ENCODE assay signal across 23 cellular contexts in the genomic region with DNA sequence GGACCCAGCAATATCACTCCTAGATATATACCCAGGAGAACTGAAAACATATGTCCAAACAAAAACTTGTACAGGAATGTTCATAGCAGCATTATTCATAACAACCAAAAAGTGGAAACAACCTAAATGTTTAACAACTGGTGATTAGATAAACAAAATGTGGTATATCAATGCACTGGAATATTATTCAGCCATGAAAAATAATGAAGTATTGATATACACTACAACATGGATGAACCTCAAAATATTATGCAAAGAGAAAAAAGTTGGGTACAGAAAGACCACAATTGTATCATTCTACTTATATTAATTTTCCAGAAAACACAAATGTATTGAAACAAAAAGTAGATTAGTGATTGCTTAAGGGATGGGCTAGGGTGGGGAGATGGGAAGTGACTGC.
DNase-seq lines count a peak whose midpoint lies in the region; ATAC-seq, FAIRE-seq and TF ChIP-seq lines count a peak whose summit lies in the region.
"Had no signal": no experiment of that assay in that cellular context is flagged by ENCODE, and none has a peak within 500 bp of the region (broad histone marks: within the 10 kb centered on the region; RNA-seq: fewer than 3 reads in every experiment).

No MANE protein-coding gene starts in this region.

- DNase-seq in HepG2 (ENCODE audit: low spot score), result no peak
- DNase-seq in right lobe of liver, result no peak
- DNase-seq in WTC11 (ENCODE audit: low spot score), result no peak
- DNase-seq in H1 (ENCODE audit: low read depth in 1 of 2, low spot score in 2 of 2), result no peak
- DNase-seq in D721Med (ENCODE audit: insufficient read length, low spot score), result no peak
- no peak for DNase-seq in chondrocyte (ENCODE audit: low spot score)
- DNase-seq: 8988T; ACHN; BE2C; C1 segment of cervical spinal cord; CD4-positive, alpha-beta memory T cell; CD4-positive, CD25-positive, alpha-beta regulatory T cell; CD8-positive, alpha-beta memory T cell; COR-L47; DMS79 treated with DMSO at 0.1 percent for 48 hours; GF-D8 had no signal

- H2AFZ ChIP-seq in HepG2 (ENCODE audit: low read length) (no peak overlapping the region), H1 (ENCODE audit: low read length) (no peak overlapping the region)

- TF ChIP-seq CTCF in HepG2 (CRISPR knock-in tag; IDR thresholded peaks at IDR 0.05) (no peak), right lobe of liver (IDR thresholded peaks at IDR 0.05) (no peak), WTC11 (IDR thresholded peaks at IDR 0.05) (no peak), H1 (IDR thresholded peaks at IDR 0.05; ENCODE audit: control extremely low read depth in 1 of 3, insufficient read depth in 1 of 3, low read depth in 1 of 3, low read length in 3 of 3) (no peak), D721Med (IDR thresholded peaks at IDR 0.05; ENCODE audit: insufficient read depth, missing control alignments) (no peak), chondrocyte (IDR thresholded peaks at IDR 0.05) (no peak)

- H3K4me2 ChIP-seq in HepG2 (ENCODE audit: low read depth, low read length) (no peak overlapping the region), H1 (ENCODE audit: insufficient read depth in 1 of 2, low read depth in 2 of 2, low read length in 2 of 2) (no peak overlapping the region)
- H3K4me2 ChIP-seq: BLaER1 had no signal

- no peak overlapping the region for H3K56ac ChIP-seq in H1 (replicated peaks; ENCODE audit: insufficient read length, low read depth, low read length)

- no peak overlapping the region for H2BK15ac ChIP-seq in H1 (ENCODE audit: low read length)

- BruUV-seq in HepG2 (replicated peaks; lab: Mats Ljungman, UMichigan), result no TSS peak

- 0 out of 2 replicates have a peak, but pooled peaks cover 4% of the 10 kb centered on the region for H3K27me3 Mint-ChIP-seq in WTC11 (ENCODE audit: low read depth)
- H3K27me3 Mint-ChIP-seq in chondrocyte (ENCODE audit: low read depth), result peaks cover 6% of the 10 kb centered on the region
- H3K27me3 Mint-ChIP-seq: CD4-positive, alpha-beta memory T cell; CD4-positive, CD25-positive, alpha-beta regulatory T cell had no signal

- no peaks in the 10 kb centered on the region for H3K4me1 ChIP-seq in HepG2 (ENCODE audit: insufficient read depth, low read length)
- no peaks in the 10 kb centered on the region for H3K4me1 ChIP-seq in right lobe of liver
- peaks cover 3 to 24% (median 18%) of the 10 kb centered on the region in 4 experiments; a peak in 6 of 7 replicates for H3K4me1 ChIP-seq in H1 (replicated peaks in 1 of 4; ENCODE audit: control insufficient read depth in 3 of 4, insufficient read depth in 4 of 4, low read length in 3 of 4)
- H3K4me1 ChIP-seq: BE2C, BLaER1 had no signal

- POLR2A ChIA-PET in HepG2 (lab: Yijun Ruan, JAX), result no interaction called here
- POLR2A ChIA-PET in WTC11 (lab: Charles Lee), result no interaction called here
- POLR2A ChIA-PET in H1 (lab: Charles Lee; ENCODE audit: partially characterized antibody), result no interaction called here

- no peak for FAIRE-seq in HepG2 (lab: Jason Lieb, UNC)
- FAIRE-seq in H1 (lab: Jason Lieb, UNC), result no peak
- no peak for FAIRE-seq in D721Med (lab: Jason Lieb, UNC)
- FAIRE-seq: A204.1, G401.6, GM12891, GM19239 had no signal

- H4K8ac ChIP-seq in H1 (ENCODE audit: extremely low read depth, insufficient read depth, low read length), result no peak overlapping the region

- H4K20me1 ChIP-seq in HepG2 (ENCODE audit: insufficient read depth, low read length) (no peaks in the 10 kb centered on the region), H1 (replicated peaks in 1 of 2; ENCODE audit: control insufficient read depth in 1 of 2, insufficient read depth in 2 of 2, low read length in 2 of 2) (no peaks in the 10 kb centered on the region)
- H4K20me1 ChIP-seq: BLaER1 had no signal

- H3K9ac ChIP-seq in HepG2 (ENCODE audit: insufficient read depth, low read depth, low read length) (no peak overlapping the region), H1 (replicated peaks in 1 of 4; ENCODE audit: extremely low read depth in 1 of 4, low read depth in 3 of 4, low read length in 3 of 4) (no peak overlapping the region)
- H3K9ac ChIP-seq: BLaER1 had no signal

- no peak overlapping the region for H2AK5ac ChIP-seq in H1 (ENCODE audit: low read depth, low read length)

- CTCF ChIA-PET in HepG2 (lab: Yijun Ruan, JAX; ENCODE audit: low intra/inter-chr PET ratio, low total read pairs) (no interaction called here), WTC11 (lab: Charles Lee) (no interaction called here), H1 (lab: Charles Lee; ENCODE audit: partially characterized antibody) (no interaction called here)

- H3K4me3 Mint-ChIP-seq in WTC11 (no peak overlapping the region), chondrocyte (ENCODE audit: unreplicated experiment) (no peak overlapping the region)
- H3K4me3 Mint-ChIP-seq: CD14-positive monocyte; CD4-positive, alpha-beta memory T cell; CD4-positive, CD25-positive, alpha-beta regulatory T cell; CD8-positive, alpha-beta memory T cell had no signal

- peaks cover 61% of the 10 kb centered on the region for H3K4me1 Mint-ChIP-seq in WTC11
- H3K4me1 Mint-ChIP-seq in chondrocyte (ENCODE audit: low read depth), result no peaks in the 10 kb centered on the region
- H3K4me1 Mint-ChIP-seq: CD14-positive monocyte; CD4-positive, CD25-positive, alpha-beta regulatory T cell; CD8-positive, alpha-beta memory T cell had no signal

- H3K27ac ChIP-seq in HepG2 (ENCODE audit: extremely low read length, insufficient read depth, low read length), result no peak overlapping the region
- H3K27ac ChIP-seq in right lobe of liver, result no peak overlapping the region
- no peak overlapping the region for H3K27ac ChIP-seq in H1 (ENCODE audit: low read depth, low read length)
- H3K27ac ChIP-seq: BLaER1 had no signal

- H4K5ac ChIP-seq in H1 (ENCODE audit: insufficient read length, low read depth, low read length), result no peak overlapping the region

- H3K9me3 ChIP-seq in HepG2 (ENCODE audit: low read length), result peaks cover 6% of the 10 kb centered on the region
- no peaks in the 10 kb centered on the region for H3K9me3 ChIP-seq in right lobe of liver
- H3K9me3 ChIP-seq in H1 (ENCODE audit: insufficient read depth in 2 of 2, low read depth in 1 of 2, low read length in 1 of 2), result peaks cover 5 to 10% of the 10 kb centered on the region in 2 experiments; a peak in 3 of 4 replicates
- H3K9me3 ChIP-seq: BE2C had no signal

- H3K18ac ChIP-seq in H1 (ENCODE audit: extremely low read depth, low read length), result no peak overlapping the region

- peaks cover 5% of the 10 kb centered on the region; the same call in 1 of the 2 replicates for H3K79me1 ChIP-seq in H1 (ENCODE audit: low read depth, low read length)

- H2BK20ac ChIP-seq in H1 (ENCODE audit: low read length), result no peak overlapping the region

- peaks cover 1 to 13% of the 10 kb centered on the region in 2 experiments; a peak in 3 of 5 replicates for H3K27me3 ChIP-seq in HepG2 (ENCODE audit: control insufficient read depth in 1 of 2, insufficient read depth in 2 of 2, low read length in 2 of 2)
- no peaks in the 10 kb centered on the region for H3K27me3 ChIP-seq in right lobe of liver
- no peaks in the 10 kb centered on the region for H3K27me3 ChIP-seq in H1 (replicated peaks in 1 of 4; ENCODE audit: control insufficient read depth in 3 of 4, extremely low read depth in 1 of 4, insufficient read depth in 3 of 4, low read length in 3 of 4)
- H3K27me3 ChIP-seq: BE2C, BLaER1 had no signal

- no peak overlapping the region for H2BK5ac ChIP-seq in H1 (ENCODE audit: low read depth, low read length)

- no peak overlapping the region for H3K14ac ChIP-seq in H1 (ENCODE audit: insufficient read length)

- peaks cover 32% of the 10 kb centered on the region for H3K36me3 Mint-ChIP-seq in WTC11
- no peaks in the 10 kb centered on the region for H3K36me3 Mint-ChIP-seq in chondrocyte (ENCODE audit: low read depth)
- H3K36me3 Mint-ChIP-seq: CD14-positive monocyte; CD4-positive, alpha-beta memory T cell; CD4-positive, CD25-positive, alpha-beta regulatory T cell; CD8-positive, alpha-beta memory T cell had no signal

- H3K23me2 ChIP-seq in H1 (ENCODE audit: low read depth, low read length), result peaks cover 2% of the 10 kb centered on the region; the same call in 1 of the 2 replicates

- no peak for ATAC-seq in HepG2
- ATAC-seq in right lobe of liver, result no peak
- ATAC-seq in WTC11, result no peak
- ATAC-seq in HG03354 (IDR thresholded peaks at IDR 0.05; ENCODE audit: poor library complexity, severe bottlenecking, unreplicated experiment), result no peak

- TF ChIP-seq POLR2A in HepG2 (IDR thresholded peaks at IDR 0.05; ENCODE audit: insufficient read depth in 1 of 2, low read depth in 2 of 2, low read length in 2 of 2), result no peak
- TF ChIP-seq POLR2A in right lobe of liver (IDR thresholded peaks at IDR 0.05), result no peak
- no peak for TF ChIP-seq POLR2A in H1 (IDR thresholded peaks at IDR 0.05; ENCODE audit: control extremely low read depth in 1 of 2, low read depth in 2 of 2, low read length in 2 of 2)

- no peak overlapping the region for H3K4ac ChIP-seq in H1 (replicated peaks; ENCODE audit: insufficient read length, low read depth, low read length)

- TF ChIP-seq RAD21 in HepG2 (CRISPR knock-in tag; IDR thresholded peaks at IDR 0.05) (no peak), H1 (IDR thresholded peaks at IDR 0.05 in 1 of 2, conservative IDR thresholded peaks at IDR 0.05 in 1 of 2; ENCODE audit: low read depth in 2 of 2, low read length in 2 of 2) (no peak)

- no peak overlapping the region for H3K23ac ChIP-seq in H1 (ENCODE audit: insufficient read length)

- TF ChIP-seq EP300 in HepG2 (IDR thresholded peaks at IDR 0.05; ENCODE audit: low read depth in 2 of 2, low read length in 2 of 2) (no peak), HepG2 (CRISPR knock-in tag; IDR thresholded peaks at IDR 0.05; ENCODE audit: borderline replicate concordance) (no peak), H1 (IDR thresholded peaks at IDR 0.05; ENCODE audit: borderline replicate concordance in 1 of 2, low read depth in 2 of 2, low read length in 2 of 2) (no peak)

- H3K36me3 ChIP-seq in HepG2 (replicated peaks in 1 of 2; ENCODE audit: control insufficient read depth in 1 of 2, insufficient read depth in 2 of 2, low read length in 2 of 2) (no peaks in the 10 kb centered on the region), right lobe of liver (no peaks in the 10 kb centered on the region), H1 (ENCODE audit: control insufficient read depth in 2 of 4, insufficient read depth in 4 of 4, low read length in 3 of 4) (peaks cover 0 to 5% (median under 1%) of the 10 kb centered on the region in 4 experiments; a peak in 2 of 8 replicates)
- H3K36me3 ChIP-seq: BE2C, BLaER1 had no signal

- intact Hi-C loops in HepG2 (cut with micrococcal nuclease; ENCODE audit: unreplicated experiment), result no loop called here
- intact Hi-C loops in right lobe of liver (cut with DNase I), result no loop called here

- H2BK120ac ChIP-seq in H1 (replicated peaks; ENCODE audit: low read depth, low read length), result no peak overlapping the region

- H4K91ac ChIP-seq in H1 (replicated peaks; ENCODE audit: insufficient read length, low read length), result no peak overlapping the region

- H3K9me3 Mint-ChIP-seq in WTC11 (peaks cover 22% of the 10 kb centered on the region), chondrocyte (ENCODE audit: low read depth) (peaks cover 18% of the 10 kb centered on the region)

- in situ Hi-C loops in HepG2 (cut with HindIII; ENCODE audit: extremely low pct_ligation_motif_present, low pct_unique_long_range_greater_than_20kb), result no loop called here

- no peaks in the 10 kb centered on the region for H3K79me2 ChIP-seq in HepG2 (ENCODE audit: insufficient read depth, low read length)
- H3K79me2 ChIP-seq in H1 (ENCODE audit: control insufficient read depth in 1 of 2, insufficient read depth in 2 of 2, low read length in 2 of 2), result peaks cover 5 to 40% of the 10 kb centered on the region in 2 experiments; a peak in 3 of 4 replicates

- no peak overlapping the region for H2BK12ac ChIP-seq in H1 (ENCODE audit: low read depth, low read length)

- no peak overlapping the region for H3K4me3 ChIP-seq in HepG2 (replicated peaks in 1 of 3; ENCODE audit: insufficient read depth in 1 of 3, low read depth in 2 of 3, low read length in 3 of 3)
- H3K4me3 ChIP-seq in right lobe of liver, result no peak overlapping the region
- H3K4me3 ChIP-seq in H1 (ENCODE audit: extremely low read depth in 1 of 4, insufficient read depth in 2 of 4, low read depth in 3 of 4, low read length in 4 of 4), result no peak overlapping the region; a peak in 1 of 8 replicates
- H3K4me3 ChIP-seq: BLaER1 had no signal

- H3K27ac Mint-ChIP-seq in WTC11 (no peak overlapping the region), chondrocyte (ENCODE audit: unreplicated experiment) (no peak overlapping the region)
- H3K27ac Mint-ChIP-seq: CD14-positive monocyte; CD4-positive, CD25-positive, alpha-beta regulatory T cell; CD8-positive, alpha-beta memory T cell had no signal
